18 cellular contexts compared by ENCODE assay signal in the genomic region with DNA sequence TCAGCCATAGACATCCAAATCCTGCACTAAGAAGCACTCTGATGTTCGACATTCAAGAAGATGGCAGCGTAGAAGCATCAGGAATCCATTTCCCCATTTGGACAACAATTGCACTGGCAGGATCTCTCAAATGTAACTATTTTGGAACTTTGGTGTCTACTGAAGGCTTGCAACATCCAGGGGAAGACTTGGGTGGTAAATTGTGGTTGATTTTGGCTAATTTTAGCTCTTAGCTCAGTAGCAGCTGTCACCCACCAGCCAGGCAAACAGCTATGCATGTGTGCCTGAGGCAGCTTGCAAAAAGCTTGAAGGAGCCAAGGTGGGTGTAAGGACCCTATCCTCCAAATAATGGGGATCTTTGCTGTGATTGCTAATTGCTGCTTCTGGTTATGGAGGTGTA. TPM values are rescaled to one million over a fixed set of nuclear protein-coding genes. Genes with fewer than 3 reads are reported as not detected.
"Had no signal": no experiment of that assay in that cellular context is flagged by ENCODE, and none has a peak within 500 bp of the region (broad histone marks: within the 10 kb centered on the region; RNA-seq: fewer than 3 reads in every experiment).

No MANE protein-coding gene starts in this region.

- H3K79me2 ChIP-seq: parathyroid adenoma had no signal

- H3K9me3 ChIP-seq: body of pancreas, neutrophil, testis had no signal

- H3K9ac ChIP-seq: parathyroid adenoma had no signal

- H3K27ac Mint-ChIP-seq: activated CD4-positive, alpha-beta memory T cell treated with anti-CD3 and anti-CD28 coated beads, Interleukin-2, amount 10 ng/mL, durations not matched to agents 7 days and 5 days; activated naive CD4-positive, alpha-beta T cell treated with anti-CD3 and anti-CD28 coated beads for 36 hours; activated T-cell treated with anti-CD3 and anti-CD28 coated beads, Interleukin-2, amount 50 U/mL, for 24 hours; effector memory CD8-positive, alpha-beta T cell; natural killer cell treated with Interleukin-12 subunit alpha and Interleukin-12 subunit beta and Interleukin-15 and Interleukin-18, amount 100 ng/mL, for 72 hours; stimulated activated memory B cell treated with anti-CD40 and anti-IgM and Interleukin-4, amounts not matched to agents 10 μg/mL and 1 μg/mL and 100 μg/mL, for 72 hours; type B pancreatic cell; WTC11 had no signal

- H3K4me3 Mint-ChIP-seq: activated CD4-positive, alpha-beta memory T cell treated with anti-CD3 and anti-CD28 coated beads, Interleukin-2, amount 10 ng/mL, durations not matched to agents 7 days and 5 days; activated naive CD4-positive, alpha-beta T cell treated with anti-CD3 and anti-CD28 coated beads for 36 hours; activated T-cell treated with anti-CD3 and anti-CD28 coated beads, Interleukin-2, amount 50 U/mL, for 24 hours; effector memory CD8-positive, alpha-beta T cell; natural killer cell treated with Interleukin-12 subunit alpha and Interleukin-12 subunit beta and Interleukin-15 and Interleukin-18, amount 100 ng/mL, for 72 hours; stimulated activated memory B cell treated with anti-CD40 and anti-IgM and Interleukin-4, amounts not matched to agents 10 μg/mL and 1 μg/mL and 100 μg/mL, for 72 hours; type B pancreatic cell; WTC11 had no signal

- H3K4me1 ChIP-seq: body of pancreas, parathyroid adenoma, testis had no signal

- H3K36me3 ChIP-seq: neutrophil, sigmoid colon had no signal

- H3K27me3 ChIP-seq: body of pancreas, neutrophil, sigmoid colon, spleen, testis had no signal

- H2AFZ ChIP-seq: parathyroid adenoma had no signal

- DNase-seq: activated CD4-positive, alpha-beta memory T cell treated with anti-CD3 and anti-CD28 coated beads, Interleukin-2, amount 10 ng/mL, durations not matched to agents 7 days and 5 days; activated CD4-positive, alpha-beta T cell treated with anti-CD3 and anti-CD28 coated beads for 4 hours; activated naive CD4-positive, alpha-beta T cell treated with anti-CD3 and anti-CD28 coated beads for 36 hours; activated T-cell treated with anti-CD3 and anti-CD28 coated beads, Interleukin-2, amount 50 U/mL, for 24 hours; body of pancreas; effector memory CD8-positive, alpha-beta T cell; foreskin fibroblast; mesendoderm; sigmoid colon; spleen; stimulated activated CD4-positive, alpha-beta T cell treated with anti-CD3 and anti-CD28 coated beads, Interleukin-4, amount 100 ng/mL, for 4 hours; testis had no signal

- H3K4me3 ChIP-seq: body of pancreas, sigmoid colon, spleen, testis had no signal

- H3K27ac ChIP-seq: body of pancreas, neutrophil, parathyroid adenoma, sigmoid colon, spleen, testis had no signal

- H3K9me3 Mint-ChIP-seq: type B pancreatic cell had no signal

- H3K4me1 Mint-ChIP-seq: stimulated activated memory B cell treated with anti-CD40 and anti-IgM and Interleukin-4, amounts not matched to agents 10 μg/mL and 1 μg/mL and 100 μg/mL, for 72 hours had no signal

- H3K27me3 Mint-ChIP-seq: activated T-cell treated with anti-CD3 and anti-CD28 coated beads, Interleukin-2, amount 50 U/mL, for 24 hours; stimulated activated memory B cell treated with anti-CD40 and anti-IgM and Interleukin-4, amounts not matched to agents 10 μg/mL and 1 μg/mL and 100 μg/mL, for 72 hours; type B pancreatic cell had no signal

RNA-seq across cellular contexts. Expression of a gene that starts 35.1 kb away (rescaled TPM):
- total RNA-seq: activated naive CD4-positive, alpha-beta T cell treated with anti-CD3 and anti-CD28 coated beads for 36 hours had no signal
